ENCODE assay signal across 1 cellular context in genomic region chr19:17985037-17985818, GRCh38.
TF ChIP-seq lines count a peak whose summit lies in the region.

No MANE protein-coding gene starts in this region.

TF ChIP-seq in K562, 482 proteins besides CTCF, POLR2A, EP300 and RAD21 (continued from another document and continues in another):
- TF ChIP-seq, protein P1, sequence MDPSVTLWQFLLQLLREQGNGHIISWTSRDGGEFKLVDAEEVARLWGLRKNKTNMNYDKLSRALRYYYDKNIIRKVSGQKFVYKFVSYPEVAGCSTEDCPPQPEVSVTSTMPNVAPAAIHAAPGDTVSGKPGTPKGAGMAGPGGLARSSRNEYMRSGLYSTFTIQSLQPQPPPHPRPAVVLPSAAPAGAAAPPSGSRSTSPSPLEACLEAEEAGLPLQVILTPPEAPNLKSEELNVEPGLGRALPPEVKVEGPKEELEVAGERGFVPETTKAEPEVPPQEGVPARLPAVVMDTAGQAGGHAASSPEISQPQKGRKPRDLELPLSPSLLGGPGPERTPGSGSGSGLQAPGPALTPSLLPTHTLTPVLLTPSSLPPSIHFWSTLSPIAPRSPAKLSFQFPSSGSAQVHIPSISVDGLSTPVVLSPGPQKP (CRISPR knock-in tag; IDR thresholded peaks at IDR 0.05), result no peak
- TF ChIP-seq, protein P2, sequence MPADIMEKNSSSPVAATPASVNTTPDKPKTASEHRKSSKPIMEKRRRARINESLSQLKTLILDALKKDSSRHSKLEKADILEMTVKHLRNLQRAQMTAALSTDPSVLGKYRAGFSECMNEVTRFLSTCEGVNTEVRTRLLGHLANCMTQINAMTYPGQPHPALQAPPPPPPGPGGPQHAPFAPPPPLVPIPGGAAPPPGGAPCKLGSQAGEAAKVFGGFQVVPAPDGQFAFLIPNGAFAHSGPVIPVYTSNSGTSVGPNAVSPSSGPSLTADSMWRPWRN (IDR thresholded peaks at IDR 0.05; ENCODE audit: low read depth), result no peak
- TF ChIP-seq RBM22 (IDR thresholded peaks at IDR 0.05; ENCODE audit: low read depth, low read length, poor library complexity, severe bottlenecking) (no peak), CREB5 (CRISPR knock-in tag; IDR thresholded peaks at IDR 0.05) (no peak), CBX8 (IDR thresholded peaks at IDR 0.05; ENCODE audit: borderline replicate concordance, extremely low read depth, low read depth, low read length, poor library complexity, severe bottlenecking) (no peak), ZBTB1 (CRISPR knock-in tag; IDR thresholded peaks at IDR 0.05; ENCODE audit: borderline replicate concordance, low read depth) (no peak), ZNF707 (CRISPR knock-in tag; conservative IDR thresholded peaks at IDR 0.05) (no peak), STAT5B (CRISPR knock-in tag; IDR thresholded peaks at IDR 0.05) (no peak), SIN3A (IDR thresholded peaks at IDR 0.05; ENCODE audit: borderline replicate concordance in 2 of 2, control insufficient read depth in 1 of 2, low read depth in 2 of 2, low read length in 2 of 2) (no peak), TEAD2 (tag; IDR thresholded peaks at IDR 0.05) (no peak), YY1 (IDR thresholded peaks at IDR 0.05; ENCODE audit: borderline replicate concordance in 1 of 3, control insufficient read depth in 1 of 3, extremely low read depth in 1 of 3, insufficient read depth in 3 of 3, insufficient read length in 1 of 3, insufficient replicate concordance in 2 of 3, low read depth in 1 of 3, low read length in 2 of 3) (no peak), MAFG (tag; conservative IDR thresholded peaks at IDR 0.05) (no peak), NR2C2 (CRISPR knock-in tag; IDR thresholded peaks at IDR 0.05) (no peak), NR2C2 (tag; IDR thresholded peaks at IDR 0.05) (no peak), SPI1 (IDR thresholded peaks at IDR 0.05; ENCODE audit: borderline replicate concordance, low read depth, low read length) (no peak), GATAD2B (IDR thresholded peaks at IDR 0.05; ENCODE audit: borderline replicate concordance) (no peak), NCOA1 (IDR thresholded peaks at IDR 0.05; ENCODE audit: low read depth) (no peak), STAT5A (IDR thresholded peaks at IDR 0.05; ENCODE audit: borderline replicate concordance, low read length) (no peak), CCNT2 (IDR thresholded peaks at IDR 0.05; ENCODE audit: borderline replicate concordance, extremely low read depth, insufficient read length, low read depth, low read length) (no peak), U2AF1 (optimal IDR thresholded peaks at IDR 0.05; ENCODE audit: low read depth, low read length) (no peak), ZFP36 (IDR thresholded peaks at IDR 0.05; ENCODE audit: low read depth, low read length, partially characterized antibody) (peak; percentile 8), FOXA1 (IDR thresholded peaks at IDR 0.05; ENCODE audit: borderline replicate concordance) (no peak), ZNF165 (CRISPR knock-in tag; IDR thresholded peaks at IDR 0.05; ENCODE audit: borderline replicate concordance) (no peak), CBX3 (IDR thresholded peaks at IDR 0.05; ENCODE audit: borderline replicate concordance in 1 of 2, low read length in 2 of 2) (no peak), ESRRA (IDR thresholded peaks at IDR 0.05; ENCODE audit: borderline replicate concordance, low read depth) (no peak), TBP (optimal IDR thresholded peaks at IDR 0.05; ENCODE audit: low read depth, low read length) (peak; percentile 62), JUNB (CRISPR knock-in tag; conservative IDR thresholded peaks at IDR 0.05) (no peak), CBFB (CRISPR knock-in tag; IDR thresholded peaks at IDR 0.05) (no peak), SETDB1 (IDR thresholded peaks at IDR 0.05; ENCODE audit: low read length) (no peak), SOX6 (IDR thresholded peaks at IDR 0.05) (no peak), BRCA1 (IDR thresholded peaks at IDR 0.05) (no peak), BRCA1 (CRISPR knock-in tag; IDR thresholded peaks at IDR 0.05) (no peak), ZC3H4 (CRISPR knock-in tag; IDR thresholded peaks at IDR 0.05; ENCODE audit: borderline replicate concordance) (no peak), ZNF274 (IDR thresholded peaks at IDR 0.05; ENCODE audit: borderline replicate concordance, low read depth, low read length) (no peak), PTRF (tag; IDR thresholded peaks at IDR 0.05) (no peak), NFYB (IDR thresholded peaks at IDR 0.05; ENCODE audit: extremely low read depth, insufficient read length) (no peak), POLR2B (IDR thresholded peaks at IDR 0.05; ENCODE audit: low read depth, partially characterized antibody) (no peak), TAF9B (IDR thresholded peaks at IDR 0.05; ENCODE audit: partially characterized antibody) (no peak), ZSCAN29 (IDR thresholded peaks at IDR 0.05) (no peak), KHSRP (IDR thresholded peaks at IDR 0.05) (no peak), IFI16 (CRISPR knock-in tag; IDR thresholded peaks at IDR 0.05) (no peak), KAT2B (IDR thresholded peaks at IDR 0.05; ENCODE audit: low read depth, low read length) (no peak), PML (IDR thresholded peaks at IDR 0.05; ENCODE audit: low read length) (peak; percentile 40; the same call in 1 of the 2 replicates), ZC3H8 (IDR thresholded peaks at IDR 0.05) (no peak), ZNF146 (CRISPR knock-in tag; IDR thresholded peaks at IDR 0.05; ENCODE audit: unreplicated experiment) (no peak), ZNF507 (tag; conservative IDR thresholded peaks at IDR 0.05) (no peak), ZNF780A (CRISPR knock-in tag; IDR thresholded peaks at IDR 0.05) (no peak), DPF2 (IDR thresholded peaks at IDR 0.05) (no peak), CREBBP (IDR thresholded peaks at IDR 0.05; ENCODE audit: low read depth, low read length) (no peak), MAFF (IDR thresholded peaks at IDR 0.05; ENCODE audit: low read length) (no peak), NKRF (IDR thresholded peaks at IDR 0.05; ENCODE audit: borderline replicate concordance) (no peak), EHMT2 (IDR thresholded peaks at IDR 0.05) (no peak), GTF2A2 (tag; IDR thresholded peaks at IDR 0.05) (no peak), MCM2 (IDR thresholded peaks at IDR 0.05; ENCODE audit: low read depth) (no peak), SIRT6 (IDR thresholded peaks at IDR 0.05; ENCODE audit: low read depth, low read length) (no peak), SMAD2 (IDR thresholded peaks at IDR 0.05; ENCODE audit: low read depth, low read length) (no peak), TCF15 (CRISPR knock-in tag; IDR thresholded peaks at IDR 0.05) (no peak), ETV5 (CRISPR knock-in tag; IDR thresholded peaks at IDR 0.05; ENCODE audit: low read depth) (no peak), RBM25 (IDR thresholded peaks at IDR 0.05; ENCODE audit: low read depth, low read length, severe bottlenecking) (no peak)
- TF ChIP-seq, protein P3, sequence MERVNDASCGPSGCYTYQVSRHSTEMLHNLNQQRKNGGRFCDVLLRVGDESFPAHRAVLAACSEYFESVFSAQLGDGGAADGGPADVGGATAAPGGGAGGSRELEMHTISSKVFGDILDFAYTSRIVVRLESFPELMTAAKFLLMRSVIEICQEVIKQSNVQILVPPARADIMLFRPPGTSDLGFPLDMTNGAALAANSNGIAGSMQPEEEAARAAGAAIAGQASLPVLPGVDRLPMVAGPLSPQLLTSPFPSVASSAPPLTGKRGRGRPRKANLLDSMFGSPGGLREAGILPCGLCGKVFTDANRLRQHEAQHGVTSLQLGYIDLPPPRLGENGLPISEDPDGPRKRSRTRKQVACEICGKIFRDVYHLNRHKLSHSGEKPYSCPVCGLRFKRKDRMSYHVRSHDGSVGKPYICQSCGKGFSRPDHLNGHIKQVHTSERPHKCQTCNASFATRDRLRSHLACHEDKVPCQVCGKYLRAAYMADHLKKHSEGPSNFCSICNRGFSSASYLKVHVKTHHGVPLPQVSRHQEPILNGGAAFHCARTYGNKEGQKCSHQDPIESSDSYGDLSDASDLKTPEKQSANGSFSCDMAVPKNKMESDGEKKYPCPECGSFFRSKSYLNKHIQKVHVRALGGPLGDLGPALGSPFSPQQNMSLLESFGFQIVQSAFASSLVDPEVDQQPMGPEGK (CRISPR knock-in tag; IDR thresholded peaks at IDR 0.05; ENCODE audit: borderline replicate concordance), result no peak
- TF ChIP-seq, protein P4, sequence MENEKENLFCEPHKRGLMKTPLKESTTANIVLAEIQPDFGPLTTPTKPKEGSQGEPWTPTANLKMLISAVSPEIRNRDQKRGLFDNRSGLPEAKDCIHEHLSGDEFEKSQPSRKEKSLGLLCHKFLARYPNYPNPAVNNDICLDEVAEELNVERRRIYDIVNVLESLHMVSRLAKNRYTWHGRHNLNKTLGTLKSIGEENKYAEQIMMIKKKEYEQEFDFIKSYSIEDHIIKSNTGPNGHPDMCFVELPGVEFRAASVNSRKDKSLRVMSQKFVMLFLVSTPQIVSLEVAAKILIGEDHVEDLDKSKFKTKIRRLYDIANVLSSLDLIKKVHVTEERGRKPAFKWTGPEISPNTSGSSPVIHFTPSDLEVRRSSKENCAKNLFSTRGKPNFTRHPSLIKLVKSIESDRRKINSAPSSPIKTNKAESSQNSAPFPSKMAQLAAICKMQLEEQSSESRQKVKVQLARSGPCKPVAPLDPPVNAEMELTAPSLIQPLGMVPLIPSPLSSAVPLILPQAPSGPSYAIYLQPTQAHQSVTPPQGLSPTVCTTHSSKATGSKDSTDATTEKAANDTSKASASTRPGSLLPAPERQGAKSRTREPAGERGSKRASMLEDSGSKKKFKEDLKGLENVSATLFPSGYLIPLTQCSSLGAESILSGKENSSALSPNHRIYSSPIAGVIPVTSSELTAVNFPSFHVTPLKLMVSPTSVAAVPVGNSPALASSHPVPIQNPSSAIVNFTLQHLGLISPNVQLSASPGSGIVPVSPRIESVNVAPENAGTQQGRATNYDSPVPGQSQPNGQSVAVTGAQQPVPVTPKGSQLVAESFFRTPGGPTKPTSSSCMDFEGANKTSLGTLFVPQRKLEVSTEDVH (IDR thresholded peaks at IDR 0.05; ENCODE audit: low read depth, partially characterized antibody), result no peak
- TF ChIP-seq, protein P5, sequence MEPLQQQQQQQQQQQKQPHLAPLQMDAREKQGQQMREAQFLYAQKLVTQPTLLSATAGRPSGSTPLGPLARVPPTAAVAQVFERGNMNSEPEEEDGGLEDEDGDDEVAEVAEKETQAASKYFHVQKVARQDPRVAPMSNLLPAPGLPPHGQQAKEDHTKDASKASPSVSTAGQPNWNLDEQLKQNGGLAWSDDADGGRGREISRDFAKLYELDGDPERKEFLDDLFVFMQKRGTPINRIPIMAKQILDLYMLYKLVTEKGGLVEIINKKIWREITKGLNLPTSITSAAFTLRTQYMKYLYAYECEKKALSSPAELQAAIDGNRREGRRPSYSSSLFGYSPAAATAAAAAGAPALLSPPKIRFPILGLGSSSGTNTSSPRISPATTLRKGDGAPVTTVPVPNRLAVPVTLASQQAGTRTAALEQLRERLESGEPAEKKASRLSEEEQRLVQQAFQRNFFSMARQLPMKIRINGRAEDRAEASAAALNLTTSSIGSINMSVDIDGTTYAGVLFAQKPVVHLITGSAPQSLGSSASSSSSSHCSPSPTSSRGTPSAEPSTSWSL (CRISPR knock-in tag; IDR thresholded peaks at IDR 0.05; ENCODE audit: borderline replicate concordance), result no peak
- TF ChIP-seq, protein P6, sequence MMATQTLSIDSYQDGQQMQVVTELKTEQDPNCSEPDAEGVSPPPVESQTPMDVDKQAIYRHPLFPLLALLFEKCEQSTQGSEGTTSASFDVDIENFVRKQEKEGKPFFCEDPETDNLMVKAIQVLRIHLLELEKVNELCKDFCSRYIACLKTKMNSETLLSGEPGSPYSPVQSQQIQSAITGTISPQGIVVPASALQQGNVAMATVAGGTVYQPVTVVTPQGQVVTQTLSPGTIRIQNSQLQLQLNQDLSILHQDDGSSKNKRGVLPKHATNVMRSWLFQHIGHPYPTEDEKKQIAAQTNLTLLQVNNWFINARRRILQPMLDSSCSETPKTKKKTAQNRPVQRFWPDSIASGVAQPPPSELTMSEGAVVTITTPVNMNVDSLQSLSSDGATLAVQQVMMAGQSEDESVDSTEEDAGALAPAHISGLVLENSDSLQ (IDR thresholded peaks at IDR 0.05), result peak; percentile 73
- TF ChIP-seq, protein P7, sequence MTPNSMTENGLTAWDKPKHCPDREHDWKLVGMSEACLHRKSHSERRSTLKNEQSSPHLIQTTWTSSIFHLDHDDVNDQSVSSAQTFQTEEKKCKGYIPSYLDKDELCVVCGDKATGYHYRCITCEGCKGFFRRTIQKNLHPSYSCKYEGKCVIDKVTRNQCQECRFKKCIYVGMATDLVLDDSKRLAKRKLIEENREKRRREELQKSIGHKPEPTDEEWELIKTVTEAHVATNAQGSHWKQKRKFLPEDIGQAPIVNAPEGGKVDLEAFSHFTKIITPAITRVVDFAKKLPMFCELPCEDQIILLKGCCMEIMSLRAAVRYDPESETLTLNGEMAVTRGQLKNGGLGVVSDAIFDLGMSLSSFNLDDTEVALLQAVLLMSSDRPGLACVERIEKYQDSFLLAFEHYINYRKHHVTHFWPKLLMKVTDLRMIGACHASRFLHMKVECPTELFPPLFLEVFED (CRISPR knock-in tag; conservative IDR thresholded peaks at IDR 0.05), result no peak
